Comparison of ENCODE assay signal across 1 cellular context in genomic region chr3:9938966-9939365, GRCh38.
TF ChIP-seq lines count a peak whose summit lies in the region.

No MANE protein-coding gene starts in this region.

TF ChIP-seq in HEK293, 187 proteins besides CTCF, POLR2A, EP300 and RAD21 (continued from another document and continues in another):
- no peak for TF ChIP-seq ZBTB7A (tag by site-specific recombination; IDR thresholded peaks at IDR 0.05; ENCODE audit: low read depth)
- no peak for TF ChIP-seq ZNF521 (tag by site-specific recombination; IDR thresholded peaks at IDR 0.05)
- peak; percentile 82 for TF ChIP-seq ZNF791 (tag by site-specific recombination; IDR thresholded peaks at IDR 0.05)
- no peak for TF ChIP-seq ZNF146 (tag by site-specific recombination; IDR thresholded peaks at IDR 0.05)
- TF ChIP-seq ZBTB8A (tag by site-specific recombination; IDR thresholded peaks at IDR 0.05), result peak; percentile 90
- no peak for TF ChIP-seq ZNF549 (tag by site-specific recombination; IDR thresholded peaks at IDR 0.05)
- no peak for TF ChIP-seq ZNF677 (tag by site-specific recombination; IDR thresholded peaks at IDR 0.05)
- TF ChIP-seq RBAK (tag by site-specific recombination; IDR thresholded peaks at IDR 0.05), result 0 out of 2 replicates have a peak, but pooled peaks have one; percentile 43
- no peak for TF ChIP-seq ZBTB48 (tag by site-specific recombination; IDR thresholded peaks at IDR 0.05)
- no peak for TF ChIP-seq ZNF37A (tag by site-specific recombination; IDR thresholded peaks at IDR 0.05)
- TF ChIP-seq TCF7L2 (IDR thresholded peaks at IDR 0.05; ENCODE audit: borderline replicate concordance, low read depth, low read length), result no peak
- no peak for TF ChIP-seq ZNF776 (tag by site-specific recombination; IDR thresholded peaks at IDR 0.05; ENCODE audit: borderline replicate concordance)
- TF ChIP-seq ZBTB21 (tag by site-specific recombination; IDR thresholded peaks at IDR 0.05), result peak; percentile 68
- TF ChIP-seq ZNF529 (tag by site-specific recombination; IDR thresholded peaks at IDR 0.05; ENCODE audit: insufficient replicate concordance), result peak; percentile 84
- peak; percentile 92 for TF ChIP-seq ZNF510 (tag by site-specific recombination; IDR thresholded peaks at IDR 0.05; ENCODE audit: insufficient replicate concordance)
- TF ChIP-seq ZNF423 (tag by site-specific recombination; IDR thresholded peaks at IDR 0.05), result no peak
- TF ChIP-seq ZNF10 (tag by site-specific recombination; IDR thresholded peaks at IDR 0.05), result no peak
- 0 out of 2 replicates have a peak, but pooled peaks have one; percentile 58 for TF ChIP-seq ZNF514 (tag by site-specific recombination; IDR thresholded peaks at IDR 0.05)
- TF ChIP-seq ZNF354C (tag by site-specific recombination; IDR thresholded peaks at IDR 0.05; ENCODE audit: borderline replicate concordance, low read depth), result no peak
- TF ChIP-seq ZNF416 (tag by site-specific recombination; IDR thresholded peaks at IDR 0.05), result no peak
- no peak for TF ChIP-seq ZNF248 (tag by site-specific recombination; IDR thresholded peaks at IDR 0.05)
- TF ChIP-seq ZNF157 (tag by site-specific recombination; IDR thresholded peaks at IDR 0.05), result no peak
- TF ChIP-seq, protein P1, sequence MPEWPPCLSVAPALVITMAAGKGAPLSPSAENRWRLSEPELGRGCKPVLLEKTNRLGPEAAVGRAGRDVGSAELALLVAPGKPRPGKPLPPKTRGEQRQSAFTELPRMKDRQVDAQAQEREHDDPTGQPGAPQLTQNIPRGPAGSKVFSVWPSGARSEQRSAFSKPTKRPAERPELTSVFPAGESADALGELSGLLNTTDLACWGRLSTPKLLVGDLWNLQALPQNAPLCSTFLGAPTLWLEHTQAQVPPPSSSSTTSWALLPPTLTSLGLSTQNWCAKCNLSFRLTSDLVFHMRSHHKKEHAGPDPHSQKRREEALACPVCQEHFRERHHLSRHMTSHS (tag by site-specific recombination; IDR thresholded peaks at IDR 0.05), result no peak
- peak; percentile 63; the same call in 1 of the 2 replicates for TF ChIP-seq ZNF121 (tag by site-specific recombination; IDR thresholded peaks at IDR 0.05)
- TF ChIP-seq ZNF426 (tag by site-specific recombination; IDR thresholded peaks at IDR 0.05), result peak; percentile 99
- peak; percentile 95; the same call in 1 of the 2 replicates for TF ChIP-seq ZNF138 (tag by site-specific recombination; IDR thresholded peaks at IDR 0.05; ENCODE audit: borderline replicate concordance)
- TF ChIP-seq ZNF19 (tag by site-specific recombination; IDR thresholded peaks at IDR 0.05; ENCODE audit: low read depth), result peak; percentile 80; the same call in 1 of the 2 replicates
- TF ChIP-seq, protein P2, sequence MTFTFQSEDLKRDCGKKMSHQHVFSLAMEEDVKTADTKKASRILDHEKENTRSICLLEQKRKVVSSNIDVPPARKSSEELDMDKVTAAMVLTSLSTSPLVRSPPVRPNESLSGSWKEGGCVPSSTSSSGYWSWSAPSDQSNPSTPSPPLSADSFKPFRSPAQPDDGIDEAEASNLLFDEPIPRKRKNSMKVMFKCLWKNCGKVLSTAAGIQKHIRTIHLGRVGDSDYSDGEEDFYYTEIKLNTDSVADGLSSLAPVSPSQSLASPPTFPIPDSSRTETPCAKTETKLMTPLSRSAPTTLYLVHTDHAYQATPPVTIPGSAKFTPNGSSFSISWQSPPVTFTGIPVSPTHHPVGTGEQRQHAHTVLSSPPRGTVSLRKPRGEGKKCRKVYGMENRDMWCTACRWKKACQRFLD (tag by site-specific recombination; IDR thresholded peaks at IDR 0.05), result 0 out of 2 replicates have a peak, but pooled peaks have one; percentile 55
- TF ChIP-seq ZNF266 (tag by site-specific recombination; IDR thresholded peaks at IDR 0.05; ENCODE audit: low read depth), result peak; percentile 89
- no peak for TF ChIP-seq ZNF747 (tag by site-specific recombination; IDR thresholded peaks at IDR 0.05)
- TF ChIP-seq, protein P3, sequence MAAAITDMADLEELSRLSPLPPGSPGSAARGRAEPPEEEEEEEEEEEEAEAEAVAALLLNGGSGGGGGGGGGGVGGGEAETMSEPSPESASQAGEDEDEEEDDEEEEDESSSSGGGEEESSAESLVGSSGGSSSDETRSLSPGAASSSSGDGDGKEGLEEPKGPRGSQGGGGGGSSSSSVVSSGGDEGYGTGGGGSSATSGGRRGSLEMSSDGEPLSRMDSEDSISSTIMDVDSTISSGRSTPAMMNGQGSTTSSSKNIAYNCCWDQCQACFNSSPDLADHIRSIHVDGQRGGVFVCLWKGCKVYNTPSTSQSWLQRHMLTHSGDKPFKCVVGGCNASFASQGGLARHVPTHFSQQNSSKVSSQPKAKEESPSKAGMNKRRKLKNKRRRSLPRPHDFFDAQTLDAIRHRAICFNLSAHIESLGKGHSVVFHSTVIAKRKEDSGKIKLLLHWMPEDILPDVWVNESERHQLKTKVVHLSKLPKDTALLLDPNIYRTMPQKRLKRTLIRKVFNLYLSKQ (tag by site-specific recombination; IDR thresholded peaks at IDR 0.05; ENCODE audit: borderline replicate concordance), result peak; percentile 77; the same call in 1 of the 2 replicates
- no peak for TF ChIP-seq ZNF211 (tag by site-specific recombination; IDR thresholded peaks at IDR 0.05; ENCODE audit: low read depth)
- TF ChIP-seq SP2 (tag by site-specific recombination; IDR thresholded peaks at IDR 0.05), result no peak
- peak; percentile 62; the same call in 1 of the 2 replicates for TF ChIP-seq ZNF530 (tag by site-specific recombination; IDR thresholded peaks at IDR 0.05; ENCODE audit: low read depth)
- TF ChIP-seq ZNF639 (tag by site-specific recombination; IDR thresholded peaks at IDR 0.05), result no peak
- 0 out of 2 replicates have a peak, but pooled peaks have one; percentile 9 for TF ChIP-seq ZNF16 (tag by site-specific recombination; IDR thresholded peaks at IDR 0.05; ENCODE audit: low read depth)
- no peak for TF ChIP-seq INSM2 (tag by site-specific recombination; IDR thresholded peaks at IDR 0.05)
- TF ChIP-seq BCL11A (tag by site-specific recombination; IDR thresholded peaks at IDR 0.05; ENCODE audit: low read depth), result 0 out of 2 replicates have a peak, but pooled peaks have one; percentile 21
- peak; percentile 99; the same call in 1 of the 2 replicates for TF ChIP-seq ZNF555 (tag by site-specific recombination; conservative IDR thresholded peaks at IDR 0.05)
- peak; percentile 6; the same call in 1 of the 2 replicates for TF ChIP-seq GLI2 (tag by site-specific recombination; IDR thresholded peaks at IDR 0.05; ENCODE audit: borderline replicate concordance, low read depth)
- peak; percentile 81 for TF ChIP-seq ZNF558 (tag by site-specific recombination; IDR thresholded peaks at IDR 0.05)
- TF ChIP-seq OSR2 (tag by site-specific recombination; IDR thresholded peaks at IDR 0.05), result no peak
- peak; percentile 87 for TF ChIP-seq REST (tag by site-specific recombination; IDR thresholded peaks at IDR 0.05)
- TF ChIP-seq, protein P4, sequence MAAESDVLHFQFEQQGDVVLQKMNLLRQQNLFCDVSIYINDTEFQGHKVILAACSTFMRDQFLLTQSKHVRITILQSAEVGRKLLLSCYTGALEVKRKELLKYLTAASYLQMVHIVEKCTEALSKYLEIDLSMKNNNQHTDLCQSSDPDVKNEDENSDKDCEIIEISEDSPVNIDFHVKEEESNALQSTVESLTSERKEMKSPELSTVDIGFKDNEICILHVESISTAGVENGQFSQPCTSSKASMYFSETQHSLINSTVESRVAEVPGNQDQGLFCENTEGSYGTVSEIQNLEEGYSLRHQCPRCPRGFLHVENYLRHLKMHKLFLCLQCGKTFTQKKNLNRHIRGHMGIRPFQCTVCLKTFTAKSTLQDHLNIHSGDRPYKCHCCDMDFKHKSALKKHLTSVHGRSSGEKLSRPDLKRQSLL (tag by site-specific recombination; IDR thresholded peaks at IDR 0.05), result no peak
- TF ChIP-seq ZNF23 (tag by site-specific recombination; IDR thresholded peaks at IDR 0.05; ENCODE audit: borderline replicate concordance), result no peak
- TF ChIP-seq ZSCAN16 (tag by site-specific recombination; IDR thresholded peaks at IDR 0.05), result no peak
- TF ChIP-seq ZNF830 (tag by site-specific recombination; IDR thresholded peaks at IDR 0.05; ENCODE audit: low read depth), result no peak
- TF ChIP-seq IKZF3 (tag by site-specific recombination; IDR thresholded peaks at IDR 0.05), result no peak
- 0 out of 2 replicates have a peak, but pooled peaks have one; percentile 46 for TF ChIP-seq ZSCAN23 (tag by site-specific recombination; IDR thresholded peaks at IDR 0.05)
- TF ChIP-seq ZEB2 (tag by site-specific recombination; IDR thresholded peaks at IDR 0.05), result no peak
- no peak for TF ChIP-seq BCL11B (tag by site-specific recombination; IDR thresholded peaks at IDR 0.05; ENCODE audit: low read depth)
- 0 out of 2 replicates have a peak, but pooled peaks have one; percentile 22 for TF ChIP-seq ZFP3 (tag by site-specific recombination; IDR thresholded peaks at IDR 0.05; ENCODE audit: low read depth)
- TF ChIP-seq ZNF654 (tag by site-specific recombination; IDR thresholded peaks at IDR 0.05; ENCODE audit: low read depth), result peak; percentile 46
- no peak for TF ChIP-seq ZNF221 (tag by site-specific recombination; IDR thresholded peaks at IDR 0.05; ENCODE audit: borderline replicate concordance)
- TF ChIP-seq HOXC10 (CRISPR knock-in tag; IDR thresholded peaks at IDR 0.05), result no peak
- peak; percentile 98 for TF ChIP-seq ZNF404 (tag by site-specific recombination; IDR thresholded peaks at IDR 0.05)
- TF ChIP-seq PRDM1 (tag by site-specific recombination; IDR thresholded peaks at IDR 0.05), result no peak
- no peak for TF ChIP-seq ZNF114 (tag by site-specific recombination; IDR thresholded peaks at IDR 0.05)
- TF ChIP-seq ZXDB (tag by site-specific recombination; IDR thresholded peaks at IDR 0.05), result peak; percentile 89
- TF ChIP-seq PRDM4 (tag by site-specific recombination; IDR thresholded peaks at IDR 0.05), result no peak
